1 cellular context compared by ENCODE assay signal in genomic region chr4:109334129-109334528, GRCh38.
TF ChIP-seq lines count a peak whose summit lies in the region.

No MANE protein-coding gene starts in this region.

TF ChIP-seq in K562, 482 proteins besides CTCF, POLR2A, EP300 and RAD21 (continued from another document):
- TF ChIP-seq PRDM10 (IDR thresholded peaks at IDR 0.05; ENCODE audit: partially characterized antibody) (peak; percentile 66), SMARCE1 (IDR thresholded peaks at IDR 0.05) (no peak), PHTF2 (CRISPR knock-in tag; IDR thresholded peaks at IDR 0.05) (no peak), ZNF592 (IDR thresholded peaks at IDR 0.05) (no peak), FOXA1 (IDR thresholded peaks at IDR 0.05; ENCODE audit: borderline replicate concordance) (no peak), ZNF699 (CRISPR knock-in tag; IDR thresholded peaks at IDR 0.05; ENCODE audit: insufficient replicate concordance) (no peak), ZNF253 (CRISPR knock-in tag; conservative IDR thresholded peaks at IDR 0.05) (no peak)
